In genomic region chr20:1706887-1707286, GRCh38 we compare ENCODE assay signal across 6 cellular contexts. TPM values are rescaled to one million over a fixed set of nuclear protein-coding genes. Genes with fewer than 3 reads are reported as not detected.
"Had no signal": no experiment of that assay in that cellular context is flagged by ENCODE, and none has a peak within 500 bp of the region (broad histone marks: within the 10 kb centered on the region; RNA-seq: fewer than 3 reads in every experiment).

No MANE protein-coding gene starts in this region.

RNA-seq across cellular contexts. Expression of gene SIRPG, which starts 49.3 kb away (rescaled TPM):
- total RNA-seq: GM23248, H4, H7, HepG2, HFFc6, HT1080 had no signal
- polyA plus RNA-seq: GM23248, HepG2 had no signal
